In the genomic region with DNA sequence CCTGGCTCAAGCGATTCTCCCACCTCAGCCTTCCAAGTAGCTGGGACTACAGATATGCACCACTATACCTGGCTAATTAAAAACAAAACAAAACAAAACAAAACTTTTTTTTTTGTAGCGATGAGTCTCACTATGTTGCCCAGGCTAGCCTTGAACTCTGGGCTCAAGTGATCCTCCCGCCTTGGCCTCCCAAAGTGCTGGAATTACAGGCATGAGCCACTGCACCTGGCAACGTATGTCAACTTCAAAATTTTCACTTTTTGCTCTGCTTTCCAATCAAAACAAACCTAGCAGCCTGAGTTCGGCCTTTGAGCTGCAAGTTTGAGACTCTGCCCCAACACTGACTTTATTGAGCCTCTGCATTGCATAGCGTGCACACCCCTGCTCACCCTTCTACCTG, we compare ENCODE assay signal across 15 cellular contexts. TPM values are rescaled to one million over a fixed set of nuclear protein-coding genes. Genes with fewer than 3 reads are reported as not detected.
A peak's percentile ranks its signal among the peaks of the same experiment; 100 is the strongest.
DNase-seq lines count a peak whose midpoint lies in the region; ATAC-seq and TF ChIP-seq lines count a peak whose summit lies in the region.
"Had no signal": no experiment of that assay in that cellular context is flagged by ENCODE, and none has a peak within 500 bp of the region (broad histone marks: within the 10 kb centered on the region; RNA-seq: fewer than 3 reads in every experiment).

No MANE protein-coding gene starts in this region.

- H3K4me3 Mint-ChIP-seq in activated CD4-positive, alpha-beta memory T cell treated with anti-CD3 and anti-CD28 coated beads for 36 hours: no peak overlapping the region
- H3K4me3 Mint-ChIP-seq in activated CD4-positive, alpha-beta memory T cell treated with anti-CD3 and anti-CD28 coated beads, Interleukin-2, amount 10 ng/mL, durations not matched to agents 7 days and 5 days: no peak overlapping the region
- H3K4me3 Mint-ChIP-seq in nephron progenitor cell: no peak overlapping the region

- no TSS peak for BruUV-seq in HCT116 (replicated peaks; lab: Mats Ljungman, UMichigan)
- BruUV-seq in mammary epithelial cell (replicated peaks; lab: Mats Ljungman, UMichigan): no TSS peak

- DNase-seq in activated CD4-positive, alpha-beta memory T cell treated with anti-CD3 and anti-CD28 coated beads for 36 hours: no peak
- no peak for DNase-seq in activated CD4-positive, alpha-beta memory T cell treated with anti-CD3 and anti-CD28 coated beads, Interleukin-2, amount 10 ng/mL, durations not matched to agents 7 days and 5 days
- no peak for DNase-seq in HCT116 (ENCODE audit: low read depth, low spot score)
- DNase-seq in mammary epithelial cell: no peak
- no peak for DNase-seq in nephron progenitor cell
- no peak for DNase-seq in stomach
- DNase-seq in vagina (ENCODE audit: extremely low spot score in 2 of 2): no peak
- DNase-seq: activated CD4-positive, CD25-positive, alpha-beta regulatory T cell treated with anti-CD3 and anti-CD28 coated beads, Interleukin-2, amount 50 U/mL, for 72 hours; anterior cingulate cortex; nucleus accumbens; retina; stimulated activated naive CD4-positive, alpha-beta T cell treated with Interleukin-2 at 50 U/mL for 16 hours had no signal

- intact Hi-C loops in activated CD4-positive, alpha-beta memory T cell treated with anti-CD3 and anti-CD28 coated beads for 36 hours (cut with micrococcal nuclease): loop anchor here (10.0 kb wide), 1 partner anchor 82 kb away; a partner anchor contains a TSS
- intact Hi-C loops in HCT116 (cut with micrococcal nuclease) (no loop called here), mammary epithelial cell (cut with micrococcal nuclease) (no loop called here), stomach (cut with DNase I; ENCODE audit: low total_unique reads) (no loop called here), vagina (cut with DNase I) (no loop called here)

- no peaks in the 10 kb centered on the region for H3K27me3 ChIP-seq in HCT116 (ENCODE audit: insufficient read depth, low read length)
- H3K27me3 ChIP-seq in mammary epithelial cell (ENCODE audit: insufficient read depth, low read length): no peaks in the 10 kb centered on the region
- H3K27me3 ChIP-seq in stomach: no peaks in the 10 kb centered on the region
- H3K27me3 ChIP-seq in vagina: no peaks in the 10 kb centered on the region
- H3K27me3 ChIP-seq: gastroesophageal sphincter had no signal

- H3K4me3 ChIP-seq in HCT116 (replicated peaks in 1 of 2; ENCODE audit: low read depth in 1 of 2, low read length in 2 of 2): no peak overlapping the region
- no peak overlapping the region for H3K4me3 ChIP-seq in mammary epithelial cell (replicated peaks in 1 of 3; ENCODE audit: insufficient read depth in 1 of 3, low read depth in 2 of 3, low read length in 3 of 3)
- no peak overlapping the region for H3K4me3 ChIP-seq in stomach
- no peak overlapping the region for H3K4me3 ChIP-seq in vagina
- H3K4me3 ChIP-seq: gastroesophageal sphincter had no signal

- POLR2A ChIA-PET in activated CD4-positive, alpha-beta memory T cell treated with anti-CD3 and anti-CD28 coated beads for 36 hours (lab: Charles Lee): no interaction called here
- POLR2A ChIA-PET in activated CD4-positive, alpha-beta memory T cell treated with anti-CD3 and anti-CD28 coated beads, Interleukin-2, amount 10 ng/mL, durations not matched to agents 7 days and 5 days (lab: Charles Lee): interaction anchor here (0.6 kb wide), 1 partner anchor 46 kb away, joined by 3 read pairs; no protein-coding TSS in a partner anchor
- POLR2A ChIA-PET in HCT116 (lab: Charles Lee): no interaction called here

- H3K9ac ChIP-seq in HCT116 (ENCODE audit: low read length) (no peak overlapping the region; the same call in 1 of the 2 replicates), mammary epithelial cell (ENCODE audit: insufficient read depth, low read length) (peak overlapping the region; percentile 37)

- WGBS in mammary epithelial cell (ENCODE audit: low coverage, missing lambda C conversion rate): 85% methylated on average over 6 of the region's 6 CpGs
- WGBS in stomach, 5 donors: 93 to 96% (median 96%) methylated on average over 6 of the region's 6 CpGs

- H3K9me3 ChIP-seq in HCT116 (ENCODE audit: control insufficient read depth in 1 of 2, insufficient read depth in 1 of 2, low read depth in 1 of 2, low read length in 2 of 2): no peaks in the 10 kb centered on the region
- no peaks in the 10 kb centered on the region for H3K9me3 ChIP-seq in mammary epithelial cell (replicated peaks; ENCODE audit: insufficient read depth, low read length)
- H3K9me3 ChIP-seq in stomach: no peaks in the 10 kb centered on the region
- H3K9me3 ChIP-seq in vagina: no peaks in the 10 kb centered on the region
- H3K9me3 ChIP-seq: gastroesophageal sphincter had no signal

- ATAC-seq in HCT116 (no peak), HG02884 (IDR thresholded peaks at IDR 0.05; ENCODE audit: unreplicated experiment) (no peak)
- ATAC-seq: gastroesophageal sphincter had no signal

- H3K27ac ChIP-seq in HCT116 (ENCODE audit: low read depth, low read length) (no peak overlapping the region), mammary epithelial cell (ENCODE audit: insufficient read depth, low read depth, low read length) (peak overlapping the region; percentile 64), stomach (no peak overlapping the region), vagina (no peak overlapping the region)
- H3K27ac ChIP-seq: gastroesophageal sphincter had no signal

- H4K20me1 ChIP-seq in HCT116 (ENCODE audit: insufficient read depth): no peaks in the 10 kb centered on the region
- no peaks in the 10 kb centered on the region for H4K20me1 ChIP-seq in mammary epithelial cell (ENCODE audit: insufficient read depth, low read length)

- TF ChIP-seq EP300 in stomach (IDR thresholded peaks at IDR 0.05): no peak

- CTCF ChIA-PET in activated CD4-positive, alpha-beta memory T cell treated with anti-CD3 and anti-CD28 coated beads for 36 hours (lab: Charles Lee): interaction anchor here (0.8 to 1.5 kb wide), 2 partner anchors 35 to 184 kb away, joined by 3 to 5 read pairs; no protein-coding TSS in a partner anchor
- CTCF ChIA-PET in activated CD4-positive, alpha-beta memory T cell treated with anti-CD3 and anti-CD28 coated beads, Interleukin-2, amount 10 ng/mL, durations not matched to agents 7 days and 5 days (lab: Charles Lee): interaction anchor here (0.6 kb wide), 1 partner anchor 157 kb away, joined by 3 read pairs; no protein-coding TSS in a partner anchor
- CTCF ChIA-PET in HCT116 (lab: Charles Lee): interaction anchor here (0.6 kb wide), 1 partner anchor 1346 kb away, joined by 5 read pairs; no protein-coding TSS in a partner anchor
- CTCF ChIA-PET in mammary epithelial cell (lab: Charles Lee; ENCODE audit: low non-redundant PET): no interaction called here

- no peak for TF ChIP-seq RAD21 in HCT116 (IDR thresholded peaks at IDR 0.05; ENCODE audit: low read depth)

- peaks cover 20% of the 10 kb centered on the region for H3K4me1 Mint-ChIP-seq in activated CD4-positive, alpha-beta memory T cell treated with anti-CD3 and anti-CD28 coated beads for 36 hours (ENCODE audit: low read depth)
- peaks cover 36% of the 10 kb centered on the region for H3K4me1 Mint-ChIP-seq in activated CD4-positive, alpha-beta memory T cell treated with anti-CD3 and anti-CD28 coated beads, Interleukin-2, amount 10 ng/mL, durations not matched to agents 7 days and 5 days
- H3K4me1 Mint-ChIP-seq in nephron progenitor cell: peaks cover 51% of the 10 kb centered on the region

- H3K4me1 ChIP-seq in HCT116 (ENCODE audit: control insufficient read depth in 1 of 2, insufficient read depth in 2 of 2, low read length in 2 of 2) (peaks cover 23 to 42% of the 10 kb centered on the region in 2 experiments; a peak in 3 of 4 replicates), mammary epithelial cell (ENCODE audit: insufficient read depth, low read length) (peaks cover 45% of the 10 kb centered on the region), stomach (peaks cover 0 to 10% (median 4%) of the 10 kb centered on the region in 4 donors), vagina (peaks cover 4% of the 10 kb centered on the region)

- peak overlapping the region; percentile 35 for H3K27ac Mint-ChIP-seq in activated CD4-positive, alpha-beta memory T cell treated with anti-CD3 and anti-CD28 coated beads for 36 hours
- H3K27ac Mint-ChIP-seq in activated CD4-positive, alpha-beta memory T cell treated with anti-CD3 and anti-CD28 coated beads, Interleukin-2, amount 10 ng/mL, durations not matched to agents 7 days and 5 days: no peak overlapping the region
- H3K27ac Mint-ChIP-seq in nephron progenitor cell: peak overlapping the region; percentile 84

- TF ChIP-seq CTCF in HCT116 (IDR thresholded peaks at IDR 0.05 in 2 of 3, conservative IDR thresholded peaks at IDR 0.05 in 1 of 3; ENCODE audit: borderline replicate concordance in 1 of 3, insufficient read depth in 1 of 3, low read depth in 2 of 3, low read length in 2 of 3) (no peak), mammary epithelial cell (conservative IDR thresholded peaks at IDR 0.05 in 1 of 2, IDR thresholded peaks at IDR 0.05 in 1 of 2; ENCODE audit: extremely low read depth in 1 of 2, insufficient read depth in 1 of 2, low read depth in 1 of 2, low read length in 2 of 2) (no peak), nephron progenitor cell (IDR thresholded peaks at IDR 0.05) (no peak), stomach (IDR thresholded peaks at IDR 0.05) (no peak), vagina (IDR thresholded peaks at IDR 0.05) (no peak)

- no peak overlapping the region for H2AFZ ChIP-seq in HCT116 (ENCODE audit: low read depth, low read length, poor library complexity, severe bottlenecking)
- no peak overlapping the region for H2AFZ ChIP-seq in mammary epithelial cell (ENCODE audit: low read depth, low read length)

- peak overlapping the region; percentile 73; the same call in 1 of the 2 replicates for H3K4me2 ChIP-seq in HCT116 (ENCODE audit: low read length)
- peak overlapping the region; percentile 62 for H3K4me2 ChIP-seq in mammary epithelial cell (ENCODE audit: insufficient read depth, low read depth, low read length)

- dilution Hi-C loops in mammary epithelial cell (cut with HindIII; ENCODE audit: low sequenced_read_pairs): no loop called here

- no peaks in the 10 kb centered on the region for H3K9me3 Mint-ChIP-seq in activated CD4-positive, alpha-beta memory T cell treated with anti-CD3 and anti-CD28 coated beads for 36 hours
- H3K9me3 Mint-ChIP-seq in activated CD4-positive, alpha-beta memory T cell treated with anti-CD3 and anti-CD28 coated beads, Interleukin-2, amount 10 ng/mL, durations not matched to agents 7 days and 5 days: no peaks in the 10 kb centered on the region
- no peaks in the 10 kb centered on the region for H3K9me3 Mint-ChIP-seq in nephron progenitor cell
- H3K9me3 Mint-ChIP-seq: type B pancreatic cell had no signal

- H3K36me3 Mint-ChIP-seq in activated CD4-positive, alpha-beta memory T cell treated with anti-CD3 and anti-CD28 coated beads for 36 hours: no peaks in the 10 kb centered on the region
- H3K36me3 Mint-ChIP-seq in activated CD4-positive, alpha-beta memory T cell treated with anti-CD3 and anti-CD28 coated beads, Interleukin-2, amount 10 ng/mL, durations not matched to agents 7 days and 5 days (ENCODE audit: low read depth): no peaks in the 10 kb centered on the region
- no peaks in the 10 kb centered on the region for H3K36me3 Mint-ChIP-seq in nephron progenitor cell (ENCODE audit: low read depth)
- H3K36me3 Mint-ChIP-seq: type B pancreatic cell had no signal

- no peaks in the 10 kb centered on the region for H3K27me3 Mint-ChIP-seq in activated CD4-positive, alpha-beta memory T cell treated with anti-CD3 and anti-CD28 coated beads for 36 hours
- H3K27me3 Mint-ChIP-seq in activated CD4-positive, alpha-beta memory T cell treated with anti-CD3 and anti-CD28 coated beads, Interleukin-2, amount 10 ng/mL, durations not matched to agents 7 days and 5 days: peaks cover 21% of the 10 kb centered on the region
- peaks cover 62% of the 10 kb centered on the region for H3K27me3 Mint-ChIP-seq in nephron progenitor cell (ENCODE audit: low read depth, poor library complexity)

- no peak for TF ChIP-seq POLR2A in HCT116 (IDR thresholded peaks at IDR 0.05; ENCODE audit: borderline replicate concordance, extremely low read depth, insufficient read depth, insufficient read length)
- TF ChIP-seq POLR2A in stomach (IDR thresholded peaks at IDR 0.05): no peak
- no peak for TF ChIP-seq POLR2A in vagina (IDR thresholded peaks at IDR 0.05)

- peaks cover 2% of the 10 kb centered on the region for H3K79me2 ChIP-seq in HCT116 (ENCODE audit: insufficient read depth, low read length)
- H3K79me2 ChIP-seq in mammary epithelial cell (ENCODE audit: insufficient read depth, low read length): peaks cover 5% of the 10 kb centered on the region

- RAD21 ChIA-PET in HCT116 (lab: Charles Lee; ENCODE audit: low non-redundant PET in 1 of 2, low total read pairs in 2 of 2, uncharacterized antibody in 2 of 2, unreplicated experiment in 2 of 2): no interaction called here

- no peaks in the 10 kb centered on the region for H3K9me2 ChIP-seq in HCT116 (ENCODE audit: insufficient read depth)

- in situ Hi-C loops in mammary epithelial cell (cut with MboI; ENCODE audit: low sequenced_read_pairs in 2 of 2): loop anchor here in 1 of 2 donors (25.0 kb wide), 2 partner anchors 136 to 361 kb away; a partner anchor contains a TSS

- H3K36me3 ChIP-seq in HCT116 (ENCODE audit: control insufficient read depth in 1 of 2, insufficient read depth in 2 of 2, low read length in 2 of 2) (no peaks in the 10 kb centered on the region), mammary epithelial cell (ENCODE audit: insufficient read depth, low read length) (no peaks in the 10 kb centered on the region), stomach (no peaks in the 10 kb centered on the region), vagina (no peaks in the 10 kb centered on the region)
- H3K36me3 ChIP-seq: gastroesophageal sphincter had no signal

RNA-seq across cellular contexts. Expression of a gene that starts 4.5 kb away (rescaled TPM):
- total RNA-seq in activated CD4-positive, alpha-beta memory T cell treated with anti-CD3 and anti-CD28 coated beads for 36 hours: 10 to 100 TPM; 10.5 to 11.0 TPM
- total RNA-seq in activated CD4-positive, alpha-beta memory T cell treated with anti-CD3 and anti-CD28 coated beads, Interleukin-2, amount 10 ng/mL, durations not matched to agents 7 days and 5 days: 10 to 100 TPM; 16.7 TPM
- total RNA-seq in HCT116 (2021; ENCODE audit: unreplicated experiment): 38.5 TPM
- 21.0 and 25.2 TPM in 2 replicates for polyA plus RNA-seq in HCT116 (2012)
- total RNA-seq in mammary epithelial cell: 10 to 100 TPM; 23.8 to 41.9 TPM
- 4.9 TPM for polyA plus RNA-seq in mammary epithelial cell
- polyA minus RNA-seq in mammary epithelial cell: 8.5 TPM
- total RNA-seq in stomach: 10 to 100 TPM; 19.1 to 94.5 (median 46.9) TPM
- polyA plus RNA-seq in stomach: 10 to 100 TPM in 2 of 3 donors, 1 to 10 TPM in 1; 4.6 to 12.5 (median 12.0) TPM
- 29.2 TPM for total RNA-seq in vagina
